ENCODE assay signal across 17 cellular contexts in the genomic region with DNA sequence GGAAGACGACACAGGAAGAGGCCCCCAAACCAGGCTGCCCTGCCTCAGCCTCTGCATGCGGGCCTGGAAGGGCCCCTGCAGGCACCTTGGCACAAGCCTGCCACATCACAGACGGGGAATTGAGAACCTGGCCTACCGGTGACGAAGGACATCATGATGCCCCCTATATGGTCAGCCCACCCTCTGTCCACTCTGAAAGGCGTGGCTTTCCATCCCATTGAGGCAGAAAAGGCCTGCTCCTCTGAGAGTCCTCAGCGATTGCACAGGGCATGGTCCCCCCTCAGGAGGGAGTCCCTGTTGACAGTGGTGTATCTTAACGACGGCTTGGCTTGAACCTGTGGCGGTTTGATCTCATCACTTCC. TPM values are rescaled to one million over a fixed set of nuclear protein-coding genes. Genes with fewer than 3 reads are reported as not detected.
DNase-seq lines count a peak whose midpoint lies in the region; ATAC-seq and TF ChIP-seq lines count a peak whose summit lies in the region.
"Had no signal": no experiment of that assay in that cellular context is flagged by ENCODE, and none has a peak within 500 bp of the region (broad histone marks: within the 10 kb centered on the region; RNA-seq: fewer than 3 reads in every experiment).

No MANE protein-coding gene starts in this region.

- in situ Hi-C loops in GM13977 (cut with MboI; ENCODE audit: low pct_unique_long_range_greater_than_20kb, low sequenced_read_pairs, unreplicated experiment), result no loop called here

- no peak overlapping the region for H3K27ac Mint-ChIP-seq in WTC11
- H3K27ac Mint-ChIP-seq in endothelial cell (ENCODE audit: unreplicated experiment), result no peak overlapping the region
- H3K27ac Mint-ChIP-seq: CD4-positive, CD25-positive, alpha-beta regulatory T cell had no signal

- POLR2A ChIA-PET in WTC11 (lab: Charles Lee), result no interaction called here

- H3K9me3 Mint-ChIP-seq in WTC11 (no peaks in the 10 kb centered on the region), endothelial cell (ENCODE audit: unreplicated experiment) (no peaks in the 10 kb centered on the region)

- CTCF ChIA-PET in WTC11 (lab: Charles Lee), result no interaction called here

- H4K20me1 ChIP-seq in osteoblast (ENCODE audit: insufficient read depth, low read length), result no peaks in the 10 kb centered on the region
- H4K20me1 ChIP-seq: BLaER1 treated with 17β-estradiol and CSF1 and Interleukin-3, amounts not matched to agents 10 nM and 100 nM had no signal

- no peak overlapping the region for H2AFZ ChIP-seq in osteoblast (ENCODE audit: low read length)

- H3K27me3 ChIP-seq in H7 (ENCODE audit: control insufficient read depth, insufficient read depth, low read length) (no peaks in the 10 kb centered on the region), osteoblast (ENCODE audit: insufficient read depth, low read length) (no peaks in the 10 kb centered on the region)
- H3K27me3 ChIP-seq: BLaER1 treated with 17β-estradiol and CSF1 and Interleukin-3, amounts not matched to agents 10 nM and 100 nM had no signal

- no peak for ATAC-seq in WTC11
- ATAC-seq: HCT116 had no signal

- DNase-seq in activated effector memory CD4-positive, alpha-beta T cell treated with anti-CD3 and anti-CD28 coated beads, Interleukin-2, amount 50 U/mL, for 16 hours, result peak; percentile 49
- DNase-seq in activated effector memory CD4-positive, alpha-beta T cell treated with Interleukin-2 at 50 U/mL for 16 hours, result no peak
- peak; percentile 35 for DNase-seq in H7
- DNase-seq in WTC11 (ENCODE audit: low spot score), result peak; percentile 7
- peak; percentile 36 for DNase-seq in osteoblast (ENCODE audit: insufficient read length, low spot score, missing footprints)
- no peak for DNase-seq in endothelial cell (ENCODE audit: low spot score)
- DNase-seq in GM13977 (ENCODE audit: low spot score), result no peak
- DNase-seq in NCI-H524 treated with DMSO at 0.1 percent for 48 hours (lab: John Stamatoyannopoulos, UW), result no peak
- DNase-seq: ACHN; CD4-positive, CD25-positive, alpha-beta regulatory T cell; DMS53; GF-D8 had no signal

- H3K4me1 Mint-ChIP-seq in WTC11, result peaks cover 2% of the 10 kb centered on the region; the same call in 1 of the 2 replicates
- no peaks in the 10 kb centered on the region for H3K4me1 Mint-ChIP-seq in endothelial cell (ENCODE audit: unreplicated experiment)
- H3K4me1 Mint-ChIP-seq: CD4-positive, CD25-positive, alpha-beta regulatory T cell had no signal

- H3K4me1 ChIP-seq in osteoblast (ENCODE audit: insufficient read depth, low read length), result no peaks in the 10 kb centered on the region
- H3K4me1 ChIP-seq: BLaER1 treated with 17β-estradiol and CSF1 and Interleukin-3, amounts not matched to agents 10 nM and 100 nM had no signal

- no peaks in the 10 kb centered on the region for H3K9me3 ChIP-seq in osteoblast (ENCODE audit: low read depth, low read length)

- H3K27me3 Mint-ChIP-seq in WTC11 (ENCODE audit: low read depth) (no peaks in the 10 kb centered on the region), endothelial cell (ENCODE audit: unreplicated experiment) (peaks cover 10% of the 10 kb centered on the region)
- H3K27me3 Mint-ChIP-seq: CD4-positive, CD25-positive, alpha-beta regulatory T cell had no signal

- H3K36me3 Mint-ChIP-seq in WTC11 (no peaks in the 10 kb centered on the region), endothelial cell (ENCODE audit: low read depth, unreplicated experiment) (peaks cover 5% of the 10 kb centered on the region)
- H3K36me3 Mint-ChIP-seq: CD4-positive, CD25-positive, alpha-beta regulatory T cell had no signal

- H3K4me3 ChIP-seq in H7 (ENCODE audit: insufficient read depth, low read depth, low read length), result no peak overlapping the region
- H3K4me3 ChIP-seq in osteoblast (ENCODE audit: insufficient read depth, low read length), result no peak overlapping the region
- H3K4me3 ChIP-seq: BLaER1 treated with 17β-estradiol and CSF1 and Interleukin-3, amounts not matched to agents 10 nM and 100 nM had no signal

- TF ChIP-seq CTCF in WTC11 (IDR thresholded peaks at IDR 0.05), result no peak
- TF ChIP-seq CTCF in osteoblast (IDR thresholded peaks at IDR 0.05; ENCODE audit: extremely low read depth, low read depth, low read length), result no peak
- no peak for TF ChIP-seq CTCF in endothelial cell (IDR thresholded peaks at IDR 0.05; ENCODE audit: unreplicated experiment)
- no peak for TF ChIP-seq CTCF in GM13977 (IDR thresholded peaks at IDR 0.05; ENCODE audit: extremely low read depth, insufficient read depth, missing control alignments)

- H3K27ac ChIP-seq in osteoblast (ENCODE audit: low read depth, low read length), result no peak overlapping the region
- H3K27ac ChIP-seq: BLaER1 treated with 17β-estradiol and CSF1 and Interleukin-3, amounts not matched to agents 10 nM and 100 nM; HL-60 had no signal

- no peak overlapping the region for H3K4me2 ChIP-seq in osteoblast (ENCODE audit: insufficient read depth, low read length)
- H3K4me2 ChIP-seq: BLaER1 treated with 17β-estradiol and CSF1 and Interleukin-3, amounts not matched to agents 10 nM and 100 nM had no signal

- no peaks in the 10 kb centered on the region for H3K79me2 ChIP-seq in osteoblast (ENCODE audit: insufficient read depth, low read length)

- H3K36me3 ChIP-seq in H7 (replicated peaks; ENCODE audit: control insufficient read depth, insufficient read depth, low read length) (no peaks in the 10 kb centered on the region), osteoblast (ENCODE audit: insufficient read depth, low read length) (no peaks in the 10 kb centered on the region)
- H3K36me3 ChIP-seq: BLaER1 treated with 17β-estradiol and CSF1 and Interleukin-3, amounts not matched to agents 10 nM and 100 nM had no signal

- H3K4me3 Mint-ChIP-seq in WTC11 (no peak overlapping the region), endothelial cell (ENCODE audit: unreplicated experiment) (no peak overlapping the region)
- H3K4me3 Mint-ChIP-seq: CD4-positive, CD25-positive, alpha-beta regulatory T cell had no signal

TF ChIP-seq in WTC11, 78 proteins besides CTCF, POLR2A, EP300 and RAD21 (continues in another document):
- no peak for TF ChIP-seq ATF6 (CRISPR knock-in tag; IDR thresholded peaks at IDR 0.05)
- no peak for TF ChIP-seq ESRRA (CRISPR knock-in tag; IDR thresholded peaks at IDR 0.05; ENCODE audit: borderline replicate concordance)
- no peak for TF ChIP-seq FOXP4 (CRISPR knock-in tag; IDR thresholded peaks at IDR 0.05)
- TF ChIP-seq ATF3 (CRISPR knock-in tag; conservative IDR thresholded peaks at IDR 0.05), result no peak
- TF ChIP-seq, protein P1, sequence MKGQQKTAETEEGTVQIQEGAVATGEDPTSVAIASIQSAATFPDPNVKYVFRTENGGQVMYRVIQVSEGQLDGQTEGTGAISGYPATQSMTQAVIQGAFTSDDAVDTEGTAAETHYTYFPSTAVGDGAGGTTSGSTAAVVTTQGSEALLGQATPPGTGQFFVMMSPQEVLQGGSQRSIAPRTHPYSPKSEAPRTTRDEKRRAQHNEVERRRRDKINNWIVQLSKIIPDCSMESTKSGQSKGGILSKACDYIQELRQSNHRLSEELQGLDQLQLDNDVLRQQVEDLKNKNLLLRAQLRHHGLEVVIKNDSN (CRISPR knock-in tag; IDR thresholded peaks at IDR 0.05), result no peak

RNA-seq across cellular contexts. Expression of gene KRTAP10-1, which starts 11.4 kb away (rescaled TPM):
- total RNA-seq in H7 (2014; rRNA removed; shearing (Covaris generic)), result not detected in 2 replicates
- total RNA-seq in WTC11 (2021) (not detected in 3 replicates), osteoblast (not detected in 2 replicates), endothelial cell (ENCODE audit: unreplicated experiment) (not detected)
- total RNA-seq: A172; CD4-positive, CD25-positive, alpha-beta regulatory T cell; H1 had no signal

RNA-seq across cellular contexts. Expression of gene KRTAP10-2, which starts 22.7 kb away (rescaled TPM):
- total RNA-seq in H7 (2014; rRNA removed; shearing (Covaris generic)), result not detected in 2 replicates
- total RNA-seq in WTC11 (2021) (0.16 TPM in 1 of 3 replicates, not detected in the others), osteoblast (not detected in 2 replicates), endothelial cell (ENCODE audit: unreplicated experiment) (not detected)
- total RNA-seq: A172; CD4-positive, CD25-positive, alpha-beta regulatory T cell; H1 had no signal

RNA-seq across cellular contexts. Expression of gene KRTAP10-3, which starts 30.0 kb away (rescaled TPM):
- not detected in 2 replicates for total RNA-seq in H7 (2014; rRNA removed; shearing (Covaris generic))
- not detected in 3 replicates for total RNA-seq in WTC11 (2021)
- total RNA-seq in osteoblast, result not detected in 2 replicates
- total RNA-seq in endothelial cell (ENCODE audit: unreplicated experiment), result not detected
- total RNA-seq: A172; CD4-positive, CD25-positive, alpha-beta regulatory T cell; H1 had no signal

RNA-seq across cellular contexts. Expression of gene KRTAP10-4, which starts 44.9 kb away (rescaled TPM):
- not detected in 2 replicates for total RNA-seq in H7 (2014; rRNA removed; shearing (Covaris generic))
- total RNA-seq in WTC11 (2021), result not detected in 3 replicates
- not detected in 2 replicates for total RNA-seq in osteoblast
- total RNA-seq in endothelial cell (ENCODE audit: unreplicated experiment), result not detected
- total RNA-seq: A172; CD4-positive, CD25-positive, alpha-beta regulatory T cell; H1 had no signal

RNA-seq across cellular contexts. Expression of gene KRTAP10-5, which starts 51.8 kb away (rescaled TPM):
- not detected in 2 replicates for total RNA-seq in H7 (2014; rRNA removed; shearing (Covaris generic))
- total RNA-seq in WTC11 (2021) (not detected in 3 replicates), osteoblast (not detected in 2 replicates), endothelial cell (ENCODE audit: unreplicated experiment) (not detected)
- total RNA-seq: A172; CD4-positive, CD25-positive, alpha-beta regulatory T cell; H1 had no signal

Comparison
In these comparisons a context has a peak if more than half of its experiments do, and no peak if none do; other contexts are left out.
1. DNase-seq: peak in activated effector memory CD4-positive, alpha-beta T cell treated with anti-CD3 and anti-CD28 coated beads, Interleukin-2, amount 50 U/mL, for 16 hours (single experiment), H7 (single experiment), WTC11 (single experiment) and osteoblast (single experiment); none in activated effector memory CD4-positive, alpha-beta T cell treated with Interleukin-2 at 50 U/mL for 16 hours (single experiment), endothelial cell (single experiment), GM13977 (single experiment) and NCI-H524 treated with DMSO at 0.1 percent for 48 hours (single experiment).